1 cellular context compared by ENCODE assay signal in the genomic region with DNA sequence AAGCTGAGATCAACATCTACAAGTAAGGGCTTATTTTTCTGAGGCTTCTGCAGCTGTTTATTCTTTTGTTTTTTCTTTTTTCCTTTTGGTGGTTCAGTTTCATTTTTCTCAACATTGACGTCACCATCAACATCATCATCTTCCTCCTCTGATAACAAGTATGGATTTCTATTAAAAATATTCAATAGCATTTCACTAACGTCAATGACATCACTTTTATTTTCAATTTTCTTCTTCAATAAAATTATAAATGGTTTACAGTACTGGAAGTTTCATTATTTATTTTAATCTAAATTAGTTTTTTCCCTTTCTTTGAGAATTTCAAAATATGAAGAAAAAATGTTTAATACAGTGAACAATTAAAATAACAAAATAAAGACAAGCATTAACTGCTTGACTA.
TF ChIP-seq lines count a peak whose summit lies in the region.

No MANE protein-coding gene starts in this region.

TF ChIP-seq in HepG2, 621 proteins besides CTCF, POLR2A, EP300 and RAD21:
- TF ChIP-seq CBX1 (IDR thresholded peaks at IDR 0.05; ENCODE audit: low read depth) (no peak), LRRFIP1 (CRISPR knock-in tag; conservative IDR thresholded peaks at IDR 0.05) (no peak), ATF7 (IDR thresholded peaks at IDR 0.05) (peak; percentile 77), ATF7 (CRISPR knock-in tag; IDR thresholded peaks at IDR 0.05) (no peak), EHMT2 (IDR thresholded peaks at IDR 0.05; ENCODE audit: borderline replicate concordance, low read depth, low read length) (no peak), ZBTB42 (CRISPR knock-in tag; IDR thresholded peaks at IDR 0.05) (no peak)
